In genomic region chr2:87750560-87750959, GRCh38 we compare ENCODE assay signal across 3 cellular contexts. TPM values are rescaled to one million over a fixed set of nuclear protein-coding genes. Genes with fewer than 3 reads are reported as not detected.
"Had no signal": no experiment of that assay in that cellular context is flagged by ENCODE, and none has a peak within 500 bp of the region (broad histone marks: within the 10 kb centered on the region; RNA-seq: fewer than 3 reads in every experiment).

No MANE protein-coding gene starts in this region.

RNA-seq across cellular contexts. Expression of gene PLGLB2, which starts 2.7 kb away (rescaled TPM):
- total RNA-seq: H1, HT-29 had no signal
- polyA plus RNA-seq: IgD-negative memory B cell had no signal
